In genomic region chr16:46396883-46397270, GRCh38 we compare ENCODE assay signal across 6 cellular contexts.
DNase-seq lines count a peak whose midpoint lies in the region; ATAC-seq, FAIRE-seq and TF ChIP-seq lines count a peak whose summit lies in the region.
"Not testable (repeated sequence)": the region's sequence is repeated elsewhere in the genome, so short reads cannot be mapped to it uniquely, and the experiment has no call there.

No MANE protein-coding gene starts in this region.

- not testable (repeated sequence) for ATAC-seq in HepG2; natural killer cell treated with Interleukin-12 subunit alpha and Interleukin-12 subunit beta and Interleukin-15 and Interleukin-18, amount 100 ng/mL, for 72 hours; stimulated activated naive B cell treated with anti-CD40 and anti-IgM and Interleukin-4, amounts not matched to agents 10 μg/mL and 1 μg/mL and 100 μg/mL, for 72 hours (replicated peaks)

- H3K4me1 ChIP-seq in mammary epithelial cell (ENCODE audit: insufficient read depth, low read length); HepG2 (ENCODE audit: insufficient read depth, low read length): not testable (repeated sequence)

- not testable (repeated sequence) for TF ChIP-seq CTCF in HFFc6 (IDR thresholded peaks at IDR 0.05); mammary epithelial cell (conservative IDR thresholded peaks at IDR 0.05 in 1 of 2, IDR thresholded peaks at IDR 0.05 in 1 of 2; ENCODE audit: extremely low read depth in 1 of 2, insufficient read depth in 1 of 2, low read depth in 1 of 2, low read length in 2 of 2); HepG2 (CRISPR knock-in tag; IDR thresholded peaks at IDR 0.05)

- peaks cover 17% of the 10 kb centered on the region for H3K9me3 Mint-ChIP-seq in HFFc6
- H3K9me3 Mint-ChIP-seq in T-helper 2 cell treated with Interferon-gamma antibody and Interleukin-4, amounts not matched to agents 5 μg/mL and 100 μg/mL, for 36 hours; natural killer cell treated with Interleukin-12 subunit alpha and Interleukin-12 subunit beta and Interleukin-15 and Interleukin-18, amount 100 ng/mL, for 72 hours; stimulated activated naive B cell treated with anti-CD40 and anti-IgM and Interleukin-4, amounts not matched to agents 10 μg/mL and 1 μg/mL and 100 μg/mL, for 72 hours: not testable (repeated sequence)

- H3K79me2 ChIP-seq in mammary epithelial cell (ENCODE audit: insufficient read depth, low read length); HepG2 (ENCODE audit: insufficient read depth, low read length): not testable (repeated sequence)

- TF ChIP-seq POLR2A in HepG2 (IDR thresholded peaks at IDR 0.05; ENCODE audit: insufficient read depth in 1 of 2, low read depth in 2 of 2, low read length in 2 of 2): not testable (repeated sequence)

- H3K9me3 ChIP-seq in mammary epithelial cell (replicated peaks; ENCODE audit: insufficient read depth, low read length) (peaks cover 15% of the 10 kb centered on the region), HepG2 (ENCODE audit: low read length) (peaks cover 18% of the 10 kb centered on the region)

- not testable (repeated sequence) for H3K4me3 Mint-ChIP-seq in HFFc6; T-helper 2 cell treated with Interferon-gamma antibody and Interleukin-4, amounts not matched to agents 5 μg/mL and 100 μg/mL, for 36 hours; natural killer cell treated with Interleukin-12 subunit alpha and Interleukin-12 subunit beta and Interleukin-15 and Interleukin-18, amount 100 ng/mL, for 72 hours; stimulated activated naive B cell treated with anti-CD40 and anti-IgM and Interleukin-4, amounts not matched to agents 10 μg/mL and 1 μg/mL and 100 μg/mL, for 72 hours

- not testable (repeated sequence) for H3K4me2 ChIP-seq in mammary epithelial cell (ENCODE audit: insufficient read depth, low read depth, low read length); HepG2 (ENCODE audit: low read depth, low read length)

- not testable (repeated sequence) for H3K27me3 ChIP-seq in mammary epithelial cell (ENCODE audit: insufficient read depth, low read length); HepG2 (ENCODE audit: control insufficient read depth in 1 of 2, insufficient read depth in 2 of 2, low read length in 2 of 2)

- not testable (repeated sequence) for FAIRE-seq in HepG2 (lab: Jason Lieb, UNC)

- not testable (repeated sequence) for H3K4me1 Mint-ChIP-seq in HFFc6 (ENCODE audit: low read depth); T-helper 2 cell treated with Interferon-gamma antibody and Interleukin-4, amounts not matched to agents 5 μg/mL and 100 μg/mL, for 36 hours (ENCODE audit: low read depth); natural killer cell treated with Interleukin-12 subunit alpha and Interleukin-12 subunit beta and Interleukin-15 and Interleukin-18, amount 100 ng/mL, for 72 hours (ENCODE audit: low read depth in 2 of 2); stimulated activated naive B cell treated with anti-CD40 and anti-IgM and Interleukin-4, amounts not matched to agents 10 μg/mL and 1 μg/mL and 100 μg/mL, for 72 hours

- WGBS in mammary epithelial cell (ENCODE audit: low coverage, missing lambda C conversion rate): 62% methylated on average over 17 of the region's 18 CpGs
- 15% methylated on average over 17 of the region's 18 CpGs for WGBS in HepG2 (ENCODE audit: low lambda C conversion rate)

- H4K20me1 ChIP-seq in mammary epithelial cell (ENCODE audit: insufficient read depth, low read length); HepG2 (ENCODE audit: insufficient read depth, low read length): not testable (repeated sequence)

- not testable (repeated sequence) for H3K27me3 Mint-ChIP-seq in HFFc6 (ENCODE audit: insufficient read depth); T-helper 2 cell treated with Interferon-gamma antibody and Interleukin-4, amounts not matched to agents 5 μg/mL and 100 μg/mL, for 36 hours (ENCODE audit: low read depth); natural killer cell treated with Interleukin-12 subunit alpha and Interleukin-12 subunit beta and Interleukin-15 and Interleukin-18, amount 100 ng/mL, for 72 hours; stimulated activated naive B cell treated with anti-CD40 and anti-IgM and Interleukin-4, amounts not matched to agents 10 μg/mL and 1 μg/mL and 100 μg/mL, for 72 hours

- in situ Hi-C loops in mammary epithelial cell (cut with MboI; ENCODE audit: low sequenced_read_pairs in 2 of 2); HepG2 (cut with HindIII; ENCODE audit: extremely low pct_ligation_motif_present, low pct_unique_long_range_greater_than_20kb): not testable (repeated sequence)

- H3K9ac ChIP-seq in mammary epithelial cell (ENCODE audit: insufficient read depth, low read length); HepG2 (ENCODE audit: insufficient read depth, low read depth, low read length): not testable (repeated sequence)

- POLR2A ChIA-PET in HepG2 (lab: Yijun Ruan, JAX): not testable (repeated sequence)

- TF ChIP-seq EP300 in HepG2 (IDR thresholded peaks at IDR 0.05; ENCODE audit: low read depth in 2 of 2, low read length in 2 of 2); HepG2 (CRISPR knock-in tag; IDR thresholded peaks at IDR 0.05; ENCODE audit: borderline replicate concordance): not testable (repeated sequence)

- not testable (repeated sequence) for BruUV-seq in mammary epithelial cell (replicated peaks; lab: Mats Ljungman, UMichigan); HepG2 (replicated peaks; lab: Mats Ljungman, UMichigan)

- H3K27ac ChIP-seq in mammary epithelial cell (ENCODE audit: insufficient read depth, low read depth, low read length); HepG2 (ENCODE audit: extremely low read length, insufficient read depth, low read length): not testable (repeated sequence)

- intact Hi-C loops in mammary epithelial cell (cut with micrococcal nuclease); HepG2 (cut with micrococcal nuclease; ENCODE audit: unreplicated experiment): not testable (repeated sequence)

- not testable (repeated sequence) for H2AFZ ChIP-seq in mammary epithelial cell (ENCODE audit: low read depth, low read length); HepG2 (ENCODE audit: low read length)

- not testable (repeated sequence) for H3K4me3 ChIP-seq in mammary epithelial cell (replicated peaks in 1 of 3; ENCODE audit: insufficient read depth in 1 of 3, low read depth in 2 of 3, low read length in 3 of 3); HepG2 (replicated peaks in 1 of 3; ENCODE audit: insufficient read depth in 1 of 3, low read depth in 2 of 3, low read length in 3 of 3)

- not testable (repeated sequence) for H3K27ac Mint-ChIP-seq in HFFc6; T-helper 2 cell treated with Interferon-gamma antibody and Interleukin-4, amounts not matched to agents 5 μg/mL and 100 μg/mL, for 36 hours; natural killer cell treated with Interleukin-12 subunit alpha and Interleukin-12 subunit beta and Interleukin-15 and Interleukin-18, amount 100 ng/mL, for 72 hours; stimulated activated naive B cell treated with anti-CD40 and anti-IgM and Interleukin-4, amounts not matched to agents 10 μg/mL and 1 μg/mL and 100 μg/mL, for 72 hours

- CTCF ChIA-PET in mammary epithelial cell (lab: Charles Lee; ENCODE audit: low non-redundant PET); HepG2 (lab: Yijun Ruan, JAX; ENCODE audit: low intra/inter-chr PET ratio, low total read pairs): not testable (repeated sequence)

- dilution Hi-C loops in mammary epithelial cell (cut with HindIII; ENCODE audit: low sequenced_read_pairs): not testable (repeated sequence)

- TF ChIP-seq RAD21 in HepG2 (CRISPR knock-in tag; IDR thresholded peaks at IDR 0.05): not testable (repeated sequence)

- DNase-seq in HFFc6 (peak; percentile 56), mammary epithelial cell (peak; percentile 11)
- DNase-seq in T-helper 2 cell treated with Interferon-gamma antibody and Interleukin-4, amounts not matched to agents 5 μg/mL and 100 μg/mL, for 36 hours (ENCODE audit: low spot score): peak; percentile 20
- not testable (repeated sequence) for DNase-seq in HepG2 (ENCODE audit: low spot score)
- peak; percentile 66 for DNase-seq in natural killer cell treated with Interleukin-12 subunit alpha and Interleukin-12 subunit beta and Interleukin-15 and Interleukin-18, amount 100 ng/mL, for 72 hours (ENCODE audit: low spot score)
- DNase-seq in stimulated activated naive B cell treated with anti-CD40 and anti-IgM and Interleukin-4, amounts not matched to agents 10 μg/mL and 1 μg/mL and 100 μg/mL, for 72 hours: peak; percentile 28

- H3K36me3 ChIP-seq in mammary epithelial cell (ENCODE audit: insufficient read depth, low read length); HepG2 (replicated peaks in 1 of 2; ENCODE audit: control insufficient read depth in 1 of 2, insufficient read depth in 2 of 2, low read length in 2 of 2): not testable (repeated sequence)

- not testable (repeated sequence) for H3K36me3 Mint-ChIP-seq in HFFc6 (ENCODE audit: low read depth); T-helper 2 cell treated with Interferon-gamma antibody and Interleukin-4, amounts not matched to agents 5 μg/mL and 100 μg/mL, for 36 hours (ENCODE audit: low read depth); natural killer cell treated with Interleukin-12 subunit alpha and Interleukin-12 subunit beta and Interleukin-15 and Interleukin-18, amount 100 ng/mL, for 72 hours; stimulated activated naive B cell treated with anti-CD40 and anti-IgM and Interleukin-4, amounts not matched to agents 10 μg/mL and 1 μg/mL and 100 μg/mL, for 72 hours

TF ChIP-seq in HepG2, 621 proteins besides CTCF, POLR2A, EP300 and RAD21:
- 0 out of 2 replicates have a peak, but pooled peaks have one; percentile 23 for TF ChIP-seq JUNB (CRISPR knock-in tag; IDR thresholded peaks at IDR 0.05; ENCODE audit: borderline replicate concordance)
TF ChIP-seq in HepG2: peak in this region for 1; not testable (repeated sequence) for 620.
